In genomic region chr1:161524742-161525250, GRCh38 we compare ENCODE assay signal across 8 cellular contexts. TPM values are rescaled to one million over a fixed set of nuclear protein-coding genes. Genes with fewer than 3 reads are reported as not detected.
DNase-seq lines count a peak whose midpoint lies in the region; ATAC-seq and TF ChIP-seq lines count a peak whose summit lies in the region.
"Not testable (repeated sequence)": the region's sequence is repeated elsewhere in the genome, so short reads cannot be mapped to it uniquely, and the experiment has no call there.

No MANE protein-coding gene starts in this region.

- H2AFZ ChIP-seq in OCI-LY3 (ENCODE audit: low read depth, low read length): not testable (repeated sequence)

- peaks cover 59% of the 10 kb centered on the region for H3K27me3 Mint-ChIP-seq in activated naive CD4-positive, alpha-beta T cell treated with anti-CD3 and anti-CD28 coated beads, Interleukin-2, amount 10 ng/mL, durations not matched to agents 7 days and 5 days

- H3K4me1 ChIP-seq in A673 (ENCODE audit: insufficient read depth, low read length, poor library complexity, severe bottlenecking); OCI-LY3 (ENCODE audit: low read length); right lobe of liver: not testable (repeated sequence)

- not testable (repeated sequence) for H4K20me1 ChIP-seq in OCI-LY3 (ENCODE audit: insufficient read depth, low read length)

- POLR2A ChIA-PET in A673 (lab: Charles Lee; ENCODE audit: low non-redundant PET): not testable (repeated sequence)

- not testable (repeated sequence) for H3K9ac ChIP-seq in OCI-LY3 (ENCODE audit: low read length)

- not testable (repeated sequence) for H3K79me2 ChIP-seq in OCI-LY3 (ENCODE audit: low read length)

- DNase-seq in A673 (ENCODE audit: low spot score); right lobe of liver; skeletal muscle cell (ENCODE audit: low read depth): not testable (repeated sequence)
- DNase-seq in activated naive CD4-positive, alpha-beta T cell treated with anti-CD3 and anti-CD28 coated beads, Interleukin-2, amount 10 ng/mL, durations not matched to agents 7 days and 5 days: peak; percentile 30
- DNase-seq in erythroblast (lab: John Stamatoyannopoulos, UW): peak; percentile 54 to 59

- not testable (repeated sequence) for TF ChIP-seq POLR2A in erythroblast (IDR thresholded peaks at IDR 0.05; ENCODE audit: low read length); right lobe of liver (IDR thresholded peaks at IDR 0.05)

- not testable (repeated sequence) for H3K27ac Mint-ChIP-seq in activated naive CD4-positive, alpha-beta T cell treated with anti-CD3 and anti-CD28 coated beads, Interleukin-2, amount 10 ng/mL, durations not matched to agents 7 days and 5 days

- not testable (repeated sequence) for H3K27me3 ChIP-seq in A673 (replicated peaks; ENCODE audit: insufficient read depth, low read depth, low read length, poor library complexity); OCI-LY3 (ENCODE audit: low read depth, low read length); right lobe of liver

- not testable (repeated sequence) for H3K9me3 ChIP-seq in A673 (ENCODE audit: low read depth, low read length, poor library complexity, severe bottlenecking); OCI-LY3 (ENCODE audit: insufficient read depth, low read length); right lobe of liver

- not testable (repeated sequence) for BruUV-seq in A673 (replicated peaks; lab: Mats Ljungman, UMichigan)

- H3K9me3 Mint-ChIP-seq in activated naive CD4-positive, alpha-beta T cell treated with anti-CD3 and anti-CD28 coated beads, Interleukin-2, amount 10 ng/mL, durations not matched to agents 7 days and 5 days: not testable (repeated sequence)

- not testable (repeated sequence) for TF ChIP-seq CTCF in A673 (conservative IDR thresholded peaks at IDR 0.05; ENCODE audit: low read depth, low read length); OCI-LY3 (IDR thresholded peaks at IDR 0.05; ENCODE audit: low read depth, low read length); right lobe of liver (IDR thresholded peaks at IDR 0.05)

- not testable (repeated sequence) for H3K36me3 ChIP-seq in A673 (ENCODE audit: insufficient read depth, low read length, poor library complexity, severe bottlenecking); OCI-LY3 (replicated peaks; ENCODE audit: low read depth, low read length); right lobe of liver

- H3K36me3 Mint-ChIP-seq in activated naive CD4-positive, alpha-beta T cell treated with anti-CD3 and anti-CD28 coated beads, Interleukin-2, amount 10 ng/mL, durations not matched to agents 7 days and 5 days: not testable (repeated sequence)

- intact Hi-C loops in A673 (cut with micrococcal nuclease; ENCODE audit: unreplicated experiment); right lobe of liver (cut with DNase I): not testable (repeated sequence)

- H3K4me2 ChIP-seq in OCI-LY3 (ENCODE audit: low read length): not testable (repeated sequence)

- peak overlapping the region; percentile 83 for H3K4me3 Mint-ChIP-seq in activated naive CD4-positive, alpha-beta T cell treated with anti-CD3 and anti-CD28 coated beads, Interleukin-2, amount 10 ng/mL, durations not matched to agents 7 days and 5 days

- H3K4me3 ChIP-seq in A673 (ENCODE audit: low read depth, low read length, poor library complexity, severe bottlenecking) (peak overlapping the region; percentile 68), OCI-LY3 (ENCODE audit: low read length) (peak overlapping the region; percentile 18; the same call in 1 of the 2 replicates), right lobe of liver (peak overlapping the region in 2 of 3 donors; percentile 33 to 60), skeletal muscle cell (ENCODE audit: low read depth, low read length) (peak overlapping the region; percentile 42)

- WGBS in right lobe of liver (ENCODE audit: insufficient coverage, low coverage, low lambda C conversion rate, missing lambda C conversion rate): 41% methylated on average over 8 of the region's 53 CpGs

- H3K4me1 Mint-ChIP-seq in activated naive CD4-positive, alpha-beta T cell treated with anti-CD3 and anti-CD28 coated beads, Interleukin-2, amount 10 ng/mL, durations not matched to agents 7 days and 5 days: peaks cover 17% of the 10 kb centered on the region

- CTCF ChIA-PET in A673 (lab: Charles Lee); activated naive CD4-positive, alpha-beta T cell treated with anti-CD3 and anti-CD28 coated beads, Interleukin-2, amount 10 ng/mL, durations not matched to agents 7 days and 5 days (lab: Charles Lee): not testable (repeated sequence)

- peak; percentile 22 for ATAC-seq in GM18909 (IDR thresholded peaks at IDR 0.05; ENCODE audit: poor library complexity, unreplicated experiment)
- ATAC-seq in HG02798 (IDR thresholded peaks at IDR 0.05; ENCODE audit: poor library complexity, unreplicated experiment): peak; percentile 25
- ATAC-seq in right lobe of liver: peak; percentile 42 to 60 (median 54)

- H3K27ac ChIP-seq in A673 (ENCODE audit: low read depth, low read length, poor library complexity, severe bottlenecking); OCI-LY3 (ENCODE audit: low read length); right lobe of liver: not testable (repeated sequence)

RNA-seq across cellular contexts. Expression of gene HSPA6, which starts 0.5 kb away (rescaled TPM):
- total RNA-seq in A673 (2021) (0.28 and 0.37 TPM in 2 replicates), right lobe of liver (1 to 10 TPM in 4 of 6 experiments, under 1 TPM in 2; 0.59 to 3.1 (median 1.6) TPM)

RNA-seq across cellular contexts. Expression of gene FCGR2A, which starts 19.5 kb away (rescaled TPM):
- total RNA-seq in A673 (2021) (not detected in 2 replicates), right lobe of liver (10 to 100 TPM in 3 of 6 experiments, 1 to 10 TPM in 3; 4.7 to 22.1 (median 13.6) TPM)

RNA-seq across cellular contexts. Expression of gene FCGR3A, which starts 24.8 kb away (rescaled TPM):
- total RNA-seq in A673 (2021) (not detected in 2 replicates), right lobe of liver (100 to 1,000 TPM in 1 of 6 experiments, 10 to 100 TPM in 5; 17.6 to 127 (median 31.2) TPM)

Comparison
In these comparisons a context has a peak if more than half of its experiments do, and no peak if none do; other contexts are left out.
1. H3K4me3 ChIP-seq: peak in every context shown above with its lines; median percentile 68 in A673; 46 in right lobe of liver; 42 in skeletal muscle cell; 18 in OCI-LY3.
2. RNA of gene FCGR3A, which starts 24.8 kb away (total RNA-seq): 17.6 to 127 TPM in right lobe of liver; not detected in A673; every median in the first group is over 10 times any median in the second.
3. Peak in every context shown above with its lines, with median percentiles within 50 percentile points of each other: ATAC-seq.